9 cellular contexts compared by ENCODE assay signal in genomic region chr11:130180491-130180890, GRCh38. TPM values are rescaled to one million over a fixed set of nuclear protein-coding genes. Genes with fewer than 3 reads are reported as not detected.
DNase-seq lines count a peak whose midpoint lies in the region; ATAC-seq and TF ChIP-seq lines count a peak whose summit lies in the region.
"Had no signal": no experiment of that assay in that cellular context is flagged by ENCODE, and none has a peak within 500 bp of the region (broad histone marks: within the 10 kb centered on the region; RNA-seq: fewer than 3 reads in every experiment).

No MANE protein-coding gene starts in this region.

- H3F3A ChIP-seq in GM23248 (ENCODE audit: insufficient read depth), result no peaks in the 10 kb centered on the region; the same call in 1 of the 2 replicates

- H4K20me1 ChIP-seq in GM23248 (ENCODE audit: insufficient read depth), result no peaks in the 10 kb centered on the region

- ATAC-seq in HG02678 (IDR thresholded peaks at IDR 0.05; ENCODE audit: unreplicated experiment), result no peak

- peaks cover 9% of the 10 kb centered on the region for H3K27me3 ChIP-seq in GM23248 (replicated peaks; ENCODE audit: insufficient read depth)

- peaks cover 9% of the 10 kb centered on the region for H3K4me1 ChIP-seq in GM23248 (ENCODE audit: insufficient read depth)

- no peak overlapping the region for H2AFZ ChIP-seq in GM23248

- no peak overlapping the region for H3K27ac ChIP-seq in GM23248

- no peaks in the 10 kb centered on the region for H3K9me3 ChIP-seq in GM23248 (ENCODE audit: low read depth)

- H3K4me3 ChIP-seq in AG10803 (ENCODE audit: low read length) (no peak overlapping the region), GM23248 (no peak overlapping the region)

- no peaks in the 10 kb centered on the region for H3K36me3 ChIP-seq in GM23248 (ENCODE audit: low read depth)

- no peak overlapping the region for H3K4me2 ChIP-seq in GM23248 (ENCODE audit: unreplicated experiment)

- H3K79me2 ChIP-seq in GM23248 (ENCODE audit: insufficient read depth), result no peaks in the 10 kb centered on the region

- H3K9ac ChIP-seq in GM23248, result no peak overlapping the region

- peak; percentile 15 for DNase-seq in AG10803 (ENCODE audit: low read depth)
- DNase-seq in GM23248, result peak; percentile 71
- peak; percentile 83 for DNase-seq in RPMI8226
- DNase-seq in kidney tubule cell (ENCODE audit: low spot score), result peak; percentile 78
- DNase-seq in NCI-H1092 (lab: John Stamatoyannopoulos, UW), result no peak
- DNase-seq in epidermal melanocyte (ENCODE audit: insufficient read length, low spot score), result no peak
- DNase-seq in activated naive CD4-positive, alpha-beta T cell treated with Interleukin-2 at 50 U/mL for 16 hours, result no peak
- DNase-seq: activated naive CD8-positive, alpha-beta T cell treated with anti-CD3 and anti-CD28 coated beads for 36 hours had no signal

- WGBS in GM23248 (ENCODE audit: low coverage in 1 of 2, low lambda C conversion rate in 2 of 2, missing lambda C conversion rate in 2 of 2), 2 experiments, result 59 to 72% methylated on average over 4 of the region's 4 CpGs

- in situ Hi-C loops in GM23248 (cut with MboI), result no loop called here

- H3K9me2 ChIP-seq in GM23248 (ENCODE audit: insufficient read depth), result no peaks in the 10 kb centered on the region

- no peak for TF ChIP-seq CTCF in AG10803 (conservative IDR thresholded peaks at IDR 0.05; ENCODE audit: low read length)

RNA-seq across cellular contexts. Expression of gene ST14, which starts 20.9 kb away (rescaled TPM):
- total RNA-seq in GM23248 (2014; rRNA removed; shearing (Covaris generic)), result not detected in 2 replicates
- polyA plus RNA-seq in GM23248 (2016; fragmentation: Nextera tagmentation; extraction: Ambion mirVana), result not detected in 2 replicates

Comparison
In these comparisons a context has a peak if more than half of its experiments do, and no peak if none do; other contexts are left out.
1. DNase-seq: peak in AG10803 (single experiment), GM23248 (single experiment), RPMI8226 (single experiment) and kidney tubule cell (single experiment); none in NCI-H1092 (single experiment), epidermal melanocyte (single experiment) and activated naive CD4-positive, alpha-beta T cell treated with Interleukin-2 at 50 U/mL for 16 hours (single experiment).